In the genomic region with DNA sequence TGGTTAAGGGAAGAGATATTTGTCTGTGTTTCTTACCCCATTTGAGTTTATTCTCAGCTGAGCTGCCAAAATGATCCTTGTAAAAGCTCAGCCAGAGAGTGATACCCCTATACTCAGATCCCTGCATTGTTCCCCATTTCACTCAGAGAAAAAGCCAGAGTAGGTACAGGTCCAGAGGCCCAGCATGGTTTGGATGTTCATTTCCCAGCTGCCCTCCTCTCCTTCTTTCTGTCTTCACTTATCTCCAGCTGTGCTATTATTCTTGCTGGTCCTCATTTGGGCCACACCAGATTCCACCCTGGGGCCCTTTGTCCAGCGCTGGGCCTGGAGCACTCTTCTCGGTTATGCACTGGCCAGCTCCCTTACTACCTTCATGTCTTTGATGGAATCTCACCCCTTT, we compare ENCODE assay signal across 32 cellular contexts.
"Had no signal": no experiment of that assay in that cellular context is flagged by ENCODE, and none has a peak within 500 bp of the region (broad histone marks: within the 10 kb centered on the region; RNA-seq: fewer than 3 reads in every experiment).

No MANE protein-coding gene starts in this region.

- H3K9me3 Mint-ChIP-seq: activated CD4-positive, alpha-beta T cell treated with anti-CD3 and anti-CD28 coated beads, Interleukin-2, amount 10 ng/mL, durations not matched to agents 7 days and 5 days; activated CD8-positive, alpha-beta T cell treated with anti-CD3 and anti-CD28 coated beads for 36 hours; activated naive CD4-positive, alpha-beta T cell treated with anti-CD3 and anti-CD28 coated beads, Interleukin-2, amount 10 ng/mL, durations not matched to agents 7 days and 5 days; activated naive CD8-positive, alpha-beta T cell treated with anti-CD3 and anti-CD28 coated beads for 36 hours; activated T-cell treated with anti-CD3 and anti-CD28 coated beads, Interleukin-2, amount 50 U/mL, for 24 hours; activated T-helper 2 cell treated with anti-CD3 and anti-CD28 coated beads, Interferon-gamma antibody, Interleukin-2, Interleukin-4, amounts not matched to agents 10 μg/mL and 5 μg/mL and 100 μg/mL, durations not matched to agents 14 hours and 24 hours and 36 hours; T-helper 1 cell treated with Interleukin-12 subunit alpha and Interleukin-12 subunit beta and Interleukin-4 antibody, amounts not matched to agents 30 μg/mL and 1 μg/mL, for 36 hours; T-helper 2 cell treated with Interferon-gamma antibody and Interleukin-4, amounts not matched to agents 5 μg/mL and 100 μg/mL, for 36 hours had no signal

- H3K4me3 ChIP-seq: adrenal gland, body of pancreas, breast epithelium had no signal

- DNase-seq: activated CD4-positive, alpha-beta T cell treated with anti-CD3 and anti-CD28 coated beads for 1 hour; activated CD4-positive, alpha-beta T cell treated with anti-CD3 and anti-CD28 coated beads for 36 hours; activated CD4-positive, alpha-beta T cell treated with anti-CD3 and anti-CD28 coated beads for 48 hours; activated CD4-positive, alpha-beta T cell treated with anti-CD3 and anti-CD28 coated beads, Interleukin-2, amount 10 ng/mL, durations not matched to agents 7 days and 5 days; activated CD4-positive, alpha-beta T cell treated with anti-CD3 and anti-CD28 coated beads, Interleukin-2, amount 50 U/mL, for 48 hours; activated CD4-positive, CD25-positive, alpha-beta regulatory T cell; activated CD8-positive, alpha-beta memory T cell treated with anti-CD3 and anti-CD28 coated beads, Interleukin-2, amount 50 U/mL, for 4 hours; activated CD8-positive, alpha-beta T cell treated with anti-CD3 and anti-CD28 coated beads for 36 hours; activated effector memory CD4-positive, alpha-beta T cell treated with Interleukin-2 at 50 U/mL for 16 hours; activated gamma-delta T cell; activated naive CD4-positive, alpha-beta T cell treated with anti-CD3 and anti-CD28 coated beads, Interleukin-2, amount 10 ng/mL, durations not matched to agents 7 days and 5 days; activated naive CD4-positive, alpha-beta T cell treated with Interleukin-2 at 50 U/mL for 16 hours; activated naive CD8-positive, alpha-beta T cell treated with anti-CD3 and anti-CD28 coated beads for 36 hours; activated T-cell treated with anti-CD3 and anti-CD28 coated beads for 4 hours; activated T-cell treated with anti-CD3 and anti-CD28 coated beads, Interleukin-2, amount 50 U/mL, for 24 hours; activated T-cell treated with anti-CD3 and anti-CD28 coated beads, Interleukin-2, amount 50 U/mL, for 48 hours; adrenal gland; amniotic stem cell; aorta; body of pancreas; brain microvascular endothelial cell; central memory CD4-positive, alpha-beta T cell; SW 1271; T-helper 1 cell; T-helper 2 cell; T-helper 9 cell had no signal

- H3K27me3 Mint-ChIP-seq: activated CD4-positive, alpha-beta T cell treated with anti-CD3 and anti-CD28 coated beads for 36 hours; activated CD4-positive, alpha-beta T cell treated with anti-CD3 and anti-CD28 coated beads, Interleukin-2, amount 10 ng/mL, durations not matched to agents 7 days and 5 days; activated CD8-positive, alpha-beta T cell treated with anti-CD3 and anti-CD28 coated beads for 36 hours; activated naive CD4-positive, alpha-beta T cell treated with anti-CD3 and anti-CD28 coated beads, Interleukin-2, amount 10 ng/mL, durations not matched to agents 7 days and 5 days; activated naive CD8-positive, alpha-beta T cell treated with anti-CD3 and anti-CD28 coated beads for 36 hours; activated T-cell treated with anti-CD3 and anti-CD28 coated beads, Interleukin-2, amount 50 U/mL, for 24 hours had no signal

- H3K4me1 Mint-ChIP-seq: activated naive CD4-positive, alpha-beta T cell treated with anti-CD3 and anti-CD28 coated beads, Interleukin-2, amount 10 ng/mL, durations not matched to agents 7 days and 5 days had no signal

- H3K4me3 Mint-ChIP-seq: activated CD4-positive, alpha-beta T cell treated with anti-CD3 and anti-CD28 coated beads for 36 hours; activated CD4-positive, alpha-beta T cell treated with anti-CD3 and anti-CD28 coated beads, Interleukin-2, amount 10 ng/mL, durations not matched to agents 7 days and 5 days; activated CD8-positive, alpha-beta T cell treated with anti-CD3 and anti-CD28 coated beads for 36 hours; activated naive CD4-positive, alpha-beta T cell treated with anti-CD3 and anti-CD28 coated beads, Interleukin-2, amount 10 ng/mL, durations not matched to agents 7 days and 5 days; activated naive CD8-positive, alpha-beta T cell treated with anti-CD3 and anti-CD28 coated beads for 36 hours; activated T-cell treated with anti-CD3 and anti-CD28 coated beads, Interleukin-2, amount 50 U/mL, for 24 hours; T-helper 1 cell treated with Interleukin-12 subunit alpha and Interleukin-12 subunit beta and Interleukin-4 antibody, amounts not matched to agents 30 μg/mL and 1 μg/mL, for 36 hours; T-helper 2 cell treated with Interferon-gamma antibody and Interleukin-4, amounts not matched to agents 5 μg/mL and 100 μg/mL, for 36 hours had no signal

- H3K36me3 Mint-ChIP-seq: activated naive CD4-positive, alpha-beta T cell treated with anti-CD3 and anti-CD28 coated beads, Interleukin-2, amount 10 ng/mL, durations not matched to agents 7 days and 5 days; activated naive CD4-positive, alpha-beta T cell treated with anti-CD3 and anti-CD28 coated beads, Interleukin-2, amount 50 U/mL, for 72 hours; activated naive CD8-positive, alpha-beta T cell treated with anti-CD3 and anti-CD28 coated beads for 36 hours had no signal

- H3K36me3 ChIP-seq: adrenal gland, brain microvascular endothelial cell, breast epithelium had no signal

- H3K9me3 ChIP-seq: adrenal gland, body of pancreas, breast epithelium had no signal

- H3K4me1 ChIP-seq: adrenal gland, breast epithelium had no signal

- H3K27ac ChIP-seq: adrenal gland, body of pancreas, brain microvascular endothelial cell, breast epithelium, VCaP had no signal

- H3K27ac Mint-ChIP-seq: activated CD4-positive, alpha-beta T cell treated with anti-CD3 and anti-CD28 coated beads for 36 hours; activated CD4-positive, alpha-beta T cell treated with anti-CD3 and anti-CD28 coated beads, Interleukin-2, amount 10 ng/mL, durations not matched to agents 7 days and 5 days; activated CD8-positive, alpha-beta T cell treated with anti-CD3 and anti-CD28 coated beads for 36 hours; activated naive CD4-positive, alpha-beta T cell treated with anti-CD3 and anti-CD28 coated beads, Interleukin-2, amount 10 ng/mL, durations not matched to agents 7 days and 5 days; activated naive CD4-positive, alpha-beta T cell treated with anti-CD3 and anti-CD28 coated beads, Interleukin-2, amount 50 U/mL, for 72 hours; activated naive CD8-positive, alpha-beta T cell treated with anti-CD3 and anti-CD28 coated beads for 36 hours; activated T-cell treated with anti-CD3 and anti-CD28 coated beads, Interleukin-2, amount 50 U/mL, for 24 hours; activated T-helper 2 cell treated with anti-CD3 and anti-CD28 coated beads, Interferon-gamma antibody, Interleukin-2, Interleukin-4, amounts not matched to agents 10 μg/mL and 5 μg/mL and 100 μg/mL, durations not matched to agents 14 hours and 24 hours and 36 hours; T-helper 1 cell treated with Interleukin-12 subunit alpha and Interleukin-12 subunit beta and Interleukin-4 antibody, amounts not matched to agents 30 μg/mL and 1 μg/mL, for 36 hours; T-helper 2 cell treated with Interferon-gamma antibody and Interleukin-4, amounts not matched to agents 5 μg/mL and 100 μg/mL, for 36 hours had no signal

- H3K27me3 ChIP-seq: adrenal gland, body of pancreas, brain microvascular endothelial cell, breast epithelium had no signal
